In genomic region chr4:89334830-89335229, GRCh38 we compare ENCODE assay signal across 6 cellular contexts. TPM values are rescaled to one million over a fixed set of nuclear protein-coding genes. Genes with fewer than 3 reads are reported as not detected.
"Had no signal": no experiment of that assay in that cellular context is flagged by ENCODE, and none has a peak within 500 bp of the region (broad histone marks: within the 10 kb centered on the region; RNA-seq: fewer than 3 reads in every experiment).

No MANE protein-coding gene starts in this region.

- H3K27ac Mint-ChIP-seq: H9, IgD-negative memory B cell had no signal

- H3K9me3 Mint-ChIP-seq: H9, IgD-negative memory B cell had no signal

- H3K27me3 Mint-ChIP-seq: IgD-negative memory B cell had no signal

- ATAC-seq: HepG2 had no signal

- H3K36me3 Mint-ChIP-seq: IgD-negative memory B cell had no signal

- H3K4me3 ChIP-seq: GM23248 had no signal

- H3K4me3 Mint-ChIP-seq: H9, IgD-negative memory B cell had no signal

- DNase-seq: GM23248, H9, HCEC 1CT, KBM-7 had no signal

RNA-seq across cellular contexts. Expression of gene GPRIN3, which starts 27.2 kb away (rescaled TPM):
- total RNA-seq: GM23248, HepG2 had no signal
